ENCODE assay signal across 8 cellular contexts in genomic region chr11:128497057-128497957, GRCh38.
DNase-seq lines count a peak whose midpoint lies in the region; ATAC-seq and TF ChIP-seq lines count a peak whose summit lies in the region.

No MANE protein-coding gene starts in this region.

- no peak overlapping the region for H2BK120ac ChIP-seq in H9 (ENCODE audit: low read depth, low read length, poor library complexity, severe bottlenecking)

- no peak overlapping the region for H3K14ac ChIP-seq in H9 (ENCODE audit: insufficient read depth, low read length)

- H2BK20ac ChIP-seq in H9 (ENCODE audit: low read depth, low read length, poor library complexity, severe bottlenecking) = no peak overlapping the region

- H3K9me3 ChIP-seq in H9 (ENCODE audit: control insufficient read depth, low read depth, low read length) = no peaks in the 10 kb centered on the region
- no peaks in the 10 kb centered on the region for H3K9me3 ChIP-seq in upper lobe of right lung

- peaks cover 95% of the 10 kb centered on the region for H3K4me1 Mint-ChIP-seq in activated CD4-positive, alpha-beta T cell treated with anti-CD3 and anti-CD28 coated beads for 36 hours
- H3K4me1 Mint-ChIP-seq in H9 = peaks cover 27 to 34% of the 10 kb centered on the region in 2 experiments

- intact Hi-C loops in activated CD4-positive, alpha-beta T cell treated with anti-CD3 and anti-CD28 coated beads for 36 hours (cut with DNase I, micrococcal nuclease) = no loop called here
- intact Hi-C loops in upper lobe of right lung (cut with DNase I) = no loop called here

- peak overlapping the region; percentile 26 for H3K18ac ChIP-seq in H9 (ENCODE audit: insufficient read length, low read depth, low read length)

- H3K27ac ChIP-seq in H9 (ENCODE audit: insufficient read length, low read depth, low read length) (no peak overlapping the region), upper lobe of right lung (peak overlapping the region; percentile 66)

- no peaks in the 10 kb centered on the region for H3K27me3 Mint-ChIP-seq in activated CD4-positive, alpha-beta T cell treated with anti-CD3 and anti-CD28 coated beads for 36 hours
- H3K27me3 Mint-ChIP-seq in H9 (ENCODE audit: low read depth) = no peaks in the 10 kb centered on the region

- H4K20me1 ChIP-seq in H9 (ENCODE audit: control insufficient read depth, insufficient read depth, insufficient read length) = no peaks in the 10 kb centered on the region

- peaks cover 2% of the 10 kb centered on the region for H3K36me3 ChIP-seq in upper lobe of right lung

- H3K23me2 ChIP-seq in H9 (ENCODE audit: insufficient read length, low read depth, low read length, poor library complexity, severe bottlenecking) = no peaks in the 10 kb centered on the region

- CTCF ChIA-PET in activated CD4-positive, alpha-beta T cell treated with anti-CD3 and anti-CD28 coated beads for 36 hours (lab: Charles Lee) = interaction anchor here (0.6 to 4.7 kb wide), 12 partner anchors 9 to 365 kb away, joined by 3 to 17 read pairs (median 4); no protein-coding TSS in a partner anchor

- H3K79me2 ChIP-seq in H9 (ENCODE audit: insufficient read depth, low read length) = no peaks in the 10 kb centered on the region

- no peak overlapping the region for H3T11ph ChIP-seq in H9 (ENCODE audit: low read length)

- H4K8ac ChIP-seq in H9 (replicated peaks; ENCODE audit: insufficient read length, low read depth, low read length) = no peak overlapping the region

- H4K5ac ChIP-seq in H9 (ENCODE audit: insufficient read length, low read depth, low read length) = no peak overlapping the region

- no CpG with 5 or more reads among the region's 10 CpGs for WGBS in H9 (ENCODE audit: extremely low coverage, insufficient read length, low lambda C conversion rate)

- H2BK12ac ChIP-seq in H9 (ENCODE audit: insufficient read length, low read depth, low read length) = no peak overlapping the region

- H2AFZ ChIP-seq in H9 (ENCODE audit: low read length) = no peak overlapping the region

- no peak overlapping the region for H3K23ac ChIP-seq in H9 (ENCODE audit: insufficient read length, low read depth, low read length)

- no peak overlapping the region for H2BK5ac ChIP-seq in H9 (ENCODE audit: insufficient read length, low read length)

- no peak overlapping the region for H2BK15ac ChIP-seq in H9 (ENCODE audit: low read depth, low read length)

- POLR2A ChIA-PET in activated CD4-positive, alpha-beta T cell treated with anti-CD3 and anti-CD28 coated beads for 36 hours (lab: Charles Lee) = interaction anchor here (0.6 to 1.6 kb wide), 7 partner anchors 9 to 158 kb away, joined by 3 to 7 read pairs (median 4); no protein-coding TSS in a partner anchor

- H3K4me3 ChIP-seq in astrocyte of the cerebellum (ENCODE audit: low read depth, low read length) (peak overlapping the region; percentile 14), upper lobe of right lung (peak overlapping the region; percentile 2)

- H3K4me3 Mint-ChIP-seq in activated CD4-positive, alpha-beta T cell treated with anti-CD3 and anti-CD28 coated beads for 36 hours = peak overlapping the region; percentile 70
- no peak overlapping the region for H3K4me3 Mint-ChIP-seq in H9

- H3K56ac ChIP-seq in H9 (ENCODE audit: insufficient read length, low read depth, low read length) = no peak overlapping the region

- H3K4me2 ChIP-seq in H9 (ENCODE audit: insufficient read depth, insufficient read length, low read length) = no peak overlapping the region

- peaks cover 90% of the 10 kb centered on the region for H3K36me3 Mint-ChIP-seq in activated CD4-positive, alpha-beta T cell treated with anti-CD3 and anti-CD28 coated beads for 36 hours (ENCODE audit: low read depth)
- peaks cover 5 to 13% (median 12%) of the 10 kb centered on the region in 3 experiments; a peak in 4 of 7 replicates for H3K36me3 Mint-ChIP-seq in H9 (ENCODE audit: insufficient read depth in 1 of 3, low read depth in 3 of 3)

- peaks cover 7% of the 10 kb centered on the region for H3K4me1 ChIP-seq in H9 (ENCODE audit: insufficient read depth, low read length)
- H3K4me1 ChIP-seq in upper lobe of right lung = peaks cover 86% of the 10 kb centered on the region

- TF ChIP-seq CTCF in H9 (conservative IDR thresholded peaks at IDR 0.05) (no peak), astrocyte of the cerebellum (IDR thresholded peaks at IDR 0.05; ENCODE audit: low read depth, low read length, missing control alignments) (no peak), upper lobe of right lung (IDR thresholded peaks at IDR 0.05) (no peak)

- DNase-seq in activated CD4-positive, alpha-beta T cell treated with anti-CD3 and anti-CD28 coated beads for 36 hours = peak; percentile 52
- no peak for DNase-seq in activated CD4-positive, alpha-beta T cell treated with anti-CD3 and anti-CD28 coated beads for 48 hours
- peak; percentile 29 for DNase-seq in H9
- peak; percentile 32 for DNase-seq in NAMALWA (ENCODE audit: low spot score)
- DNase-seq in astrocyte of the cerebellum (ENCODE audit: low read depth) = peak; percentile 99
- DNase-seq in left kidney (ENCODE audit: low read depth, low spot score) = peak; percentile 54
- DNase-seq in upper lobe of right lung = no peak
- no peak for DNase-seq in NCI-H1105 treated with DMSO at 0.1 percent for 48 hours (lab: John Stamatoyannopoulos, UW)

- H3K9me3 Mint-ChIP-seq in activated CD4-positive, alpha-beta T cell treated with anti-CD3 and anti-CD28 coated beads for 36 hours (ENCODE audit: low read depth) = no peaks in the 10 kb centered on the region
- H3K9me3 Mint-ChIP-seq in H9 = peaks cover 0 to 4% of the 10 kb centered on the region in 2 experiments; a peak in 2 of 5 replicates

- no peak overlapping the region for H4K91ac ChIP-seq in H9 (ENCODE audit: insufficient read length, low read depth, low read length)

- peaks cover 3% of the 10 kb centered on the region for H3K79me1 ChIP-seq in H9 (ENCODE audit: insufficient read depth, low read depth, low read length, poor library complexity, severe bottlenecking)

- H3K4ac ChIP-seq in H9 (ENCODE audit: low read depth, low read length) = no peak overlapping the region

- in situ Hi-C loops in astrocyte of the cerebellum (cut with HindIII; ENCODE audit: low sequenced_read_pairs) = no loop called here

- no peak overlapping the region for H2AK5ac ChIP-seq in H9 (ENCODE audit: insufficient read length, low read length)

- H3K9ac ChIP-seq in H9 (ENCODE audit: extremely low read depth, insufficient read length, low read length) = no peak overlapping the region

- H3K27ac Mint-ChIP-seq in activated CD4-positive, alpha-beta T cell treated with anti-CD3 and anti-CD28 coated beads for 36 hours = peak overlapping the region; percentile 99
- H3K27ac Mint-ChIP-seq in H9 = peak overlapping the region in 1 of 3 experiments; percentile 22; a peak in 3 of 7 replicates

- H3K27me3 ChIP-seq in H9 (ENCODE audit: insufficient read depth, low read length) (no peaks in the 10 kb centered on the region), upper lobe of right lung (no peaks in the 10 kb centered on the region)

- ATAC-seq in activated CD4-positive, alpha-beta T cell treated with anti-CD3 and anti-CD28 coated beads for 36 hours = peak; percentile 8
- ATAC-seq in upper lobe of right lung = peak; percentile 67

Comparison
In these comparisons a context has a peak if more than half of its experiments do, and no peak if none do; other contexts are left out.
1. DNase-seq: peak in activated CD4-positive, alpha-beta T cell treated with anti-CD3 and anti-CD28 coated beads for 36 hours (single experiment), H9 (single experiment), NAMALWA (single experiment), astrocyte of the cerebellum (single experiment) and left kidney (single experiment); none in activated CD4-positive, alpha-beta T cell treated with anti-CD3 and anti-CD28 coated beads for 48 hours (single experiment), upper lobe of right lung (single experiment) and NCI-H1105 treated with DMSO at 0.1 percent for 48 hours (single experiment).